In the genomic region with DNA sequence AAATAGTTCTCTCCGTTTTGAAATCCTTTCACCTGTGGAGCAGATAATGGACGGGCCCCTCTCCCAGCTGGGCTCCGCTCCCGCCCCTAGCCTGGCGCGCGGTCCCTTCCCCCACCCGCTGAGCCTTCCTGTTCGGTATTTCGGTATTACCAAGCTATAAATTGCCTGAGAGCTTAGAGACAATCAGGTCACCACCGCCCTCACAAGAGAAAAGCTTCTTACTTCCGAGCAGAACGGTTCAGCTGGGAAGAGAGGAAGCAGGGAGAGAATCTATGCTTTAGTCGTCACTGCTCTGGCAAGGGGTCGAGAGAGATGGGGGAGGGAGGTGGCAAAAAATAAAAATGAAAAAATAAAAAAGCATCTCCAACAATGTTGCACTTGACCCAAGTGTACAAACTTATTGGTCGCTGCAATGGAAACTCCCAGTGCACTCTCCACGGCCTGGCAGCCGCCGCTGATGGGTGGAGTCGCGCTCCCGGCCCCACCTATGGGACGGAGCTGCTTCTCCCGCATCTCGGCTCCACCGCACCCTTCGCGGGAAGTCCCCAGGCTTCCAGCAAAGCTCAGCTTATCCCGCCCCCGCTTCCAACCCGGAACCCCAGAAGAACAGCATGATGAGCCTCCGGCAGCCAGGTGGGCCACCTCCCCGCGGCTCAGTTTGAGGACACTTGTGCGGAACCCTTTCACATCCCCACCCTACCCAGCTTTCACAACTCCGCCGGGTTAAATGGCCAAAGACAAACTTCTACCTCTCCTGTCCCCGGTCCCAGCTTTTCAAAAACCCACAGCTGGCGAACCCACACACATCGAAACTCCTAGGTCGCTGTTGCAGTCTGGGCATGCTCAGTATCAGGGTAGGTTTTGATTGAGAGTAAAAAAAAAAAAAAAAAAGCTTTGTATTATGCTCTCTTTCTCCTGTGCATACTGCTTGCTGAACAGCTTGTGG, we compare ENCODE assay signal across 8 cellular contexts. TPM values are rescaled to one million over a fixed set of nuclear protein-coding genes. Genes with fewer than 3 reads are reported as not detected.
DNase-seq lines count a peak whose midpoint lies in the region; ATAC-seq and TF ChIP-seq lines count a peak whose summit lies in the region.

No MANE protein-coding gene starts in this region.

- peaks cover 2 to 38% (median 9%) of the 10 kb centered on the region in 5 donors for H3K9me3 Mint-ChIP-seq in CD8-positive, alpha-beta memory T cell

- H3K27ac Mint-ChIP-seq in CD8-positive, alpha-beta memory T cell = no peak overlapping the region

- no peaks in the 10 kb centered on the region for H3K4me1 Mint-ChIP-seq in CD8-positive, alpha-beta memory T cell

- no peak for TF ChIP-seq RAD21 in Ishikawa (IDR thresholded peaks at IDR 0.05; ENCODE audit: low read depth)

- peaks cover 7% of the 10 kb centered on the region; the same call in 1 of the 2 replicates for H3K4me1 ChIP-seq in SJSA1 (replicated peaks)
- H3K4me1 ChIP-seq in CD8-positive, alpha-beta memory T cell (ENCODE audit: insufficient read depth, low read length) = no peaks in the 10 kb centered on the region

- peak overlapping the region; percentile 59 for H3K4me3 ChIP-seq in SJSA1
- H3K4me3 ChIP-seq in CD8-positive, alpha-beta memory T cell (ENCODE audit: low read length) = no peak overlapping the region

- no peaks in the 10 kb centered on the region for H3K27me3 ChIP-seq in SJSA1 (replicated peaks)
- H3K27me3 ChIP-seq in CD8-positive, alpha-beta memory T cell (ENCODE audit: insufficient read depth, low read length, poor library complexity, severe bottlenecking) = no peaks in the 10 kb centered on the region

- TF ChIP-seq EP300 in Ishikawa (IDR thresholded peaks at IDR 0.05; ENCODE audit: borderline replicate concordance) = no peak

- no peak overlapping the region for H3K4me3 Mint-ChIP-seq in CD8-positive, alpha-beta memory T cell

- H3K9me3 ChIP-seq in SJSA1 (replicated peaks) = no peaks in the 10 kb centered on the region
- no peaks in the 10 kb centered on the region for H3K9me3 ChIP-seq in CD8-positive, alpha-beta memory T cell (ENCODE audit: low read length)

- ATAC-seq in GM21423 (IDR thresholded peaks at IDR 0.05; ENCODE audit: unreplicated experiment) (peak; percentile 44), omental fat pad (ENCODE audit: low FRiP score) (peak; percentile 91)

- POLR2A ChIA-PET in CD8-positive, alpha-beta memory T cell (lab: Charles Lee) = no interaction called here

- H3K36me3 Mint-ChIP-seq in CD8-positive, alpha-beta memory T cell = no peaks in the 10 kb centered on the region

- no peaks in the 10 kb centered on the region for H3K36me3 ChIP-seq in SJSA1
- no peaks in the 10 kb centered on the region for H3K36me3 ChIP-seq in CD8-positive, alpha-beta memory T cell (ENCODE audit: insufficient read depth, low read length)

- peak; percentile 84 for DNase-seq in D341Med (ENCODE audit: low spot score)
- peak in 1 of 2 experiments; percentile 60 for DNase-seq in SJSA1 (ENCODE audit: low read depth in 1 of 2, low spot score in 2 of 2)
- DNase-seq in fibroblast of the conjunctiva (ENCODE audit: low read depth) = peak; percentile 12
- DNase-seq in omental fat pad (ENCODE audit: low spot score) = peak; percentile 23
- DNase-seq in CD8-positive, alpha-beta memory T cell = no peak
- no peak for DNase-seq in UCSD-AML1 (lab: John Stamatoyannopoulos, UW; ENCODE audit: unreplicated experiment)

- TF ChIP-seq CTCF in omental fat pad (IDR thresholded peaks at IDR 0.05) = no peak

- H3K27me3 Mint-ChIP-seq in CD8-positive, alpha-beta memory T cell = peaks cover 0 to 16% of the 10 kb centered on the region in 2 donors

- CTCF ChIA-PET in CD8-positive, alpha-beta memory T cell (lab: Charles Lee) = no interaction called here

- H3K27ac ChIP-seq in SJSA1 = no peak overlapping the region; the same call in 1 of the 2 replicates
- no peak overlapping the region for H3K27ac ChIP-seq in CD8-positive, alpha-beta memory T cell (ENCODE audit: low read depth, low read length)

TF ChIP-seq in Ishikawa, 13 proteins besides CTCF, POLR2A, EP300 and RAD21:
- TF ChIP-seq, protein P1, sequence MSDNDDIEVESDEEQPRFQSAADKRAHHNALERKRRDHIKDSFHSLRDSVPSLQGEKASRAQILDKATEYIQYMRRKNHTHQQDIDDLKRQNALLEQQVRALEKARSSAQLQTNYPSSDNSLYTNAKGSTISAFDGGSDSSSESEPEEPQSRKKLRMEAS (IDR thresholded peaks at IDR 0.05) = peak; percentile 45; the same call in 1 of the 2 replicates
- peak; percentile 9; the same call in 1 of the 2 replicates for TF ChIP-seq EGR1 (IDR thresholded peaks at IDR 0.05)
- TF ChIP-seq, protein P2, sequence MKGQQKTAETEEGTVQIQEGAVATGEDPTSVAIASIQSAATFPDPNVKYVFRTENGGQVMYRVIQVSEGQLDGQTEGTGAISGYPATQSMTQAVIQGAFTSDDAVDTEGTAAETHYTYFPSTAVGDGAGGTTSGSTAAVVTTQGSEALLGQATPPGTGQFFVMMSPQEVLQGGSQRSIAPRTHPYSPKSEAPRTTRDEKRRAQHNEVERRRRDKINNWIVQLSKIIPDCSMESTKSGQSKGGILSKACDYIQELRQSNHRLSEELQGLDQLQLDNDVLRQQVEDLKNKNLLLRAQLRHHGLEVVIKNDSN (IDR thresholded peaks at IDR 0.05) = no peak

RNA-seq across cellular contexts. Expression of a gene that starts 0.8 kb away (rescaled TPM):
- total RNA-seq in SJSA1 (2014; rRNA removed; shearing (Covaris generic)) = 23.9 and 31.9 TPM in 2 replicates
- total RNA-seq in omental fat pad = 1 to 10 TPM in 3 of 4 donors, under 1 TPM in 1; 0.72 to 3.1 (median 1.7) TPM
- not detected for total RNA-seq in CD8-positive, alpha-beta memory T cell
- not detected for polyA plus RNA-seq in CD8-positive, alpha-beta memory T cell

Comparison
In these comparisons a context has a peak if more than half of its experiments do, and no peak if none do; other contexts are left out.
1. DNase-seq: peak in D341Med (single experiment), fibroblast of the conjunctiva (single experiment) and omental fat pad (single experiment); none in CD8-positive, alpha-beta memory T cell (0 of 5) and UCSD-AML1 (single experiment).